Comparison of ENCODE assay signal across 8 cellular contexts in genomic region chr11:78564037-78564888, GRCh38. TPM values are rescaled to one million over a fixed set of nuclear protein-coding genes. Genes with fewer than 3 reads are reported as not detected.
A peak's percentile ranks its signal among the peaks of the same experiment; 100 is the strongest.
DNase-seq lines count a peak whose midpoint lies in the region; ATAC-seq and TF ChIP-seq lines count a peak whose summit lies in the region.

No MANE protein-coding gene starts in this region.

- H3K4me1 ChIP-seq in KMS-11 (ENCODE audit: low read depth, poor library complexity, severe bottlenecking): peaks cover 11% of the 10 kb centered on the region
- peaks cover 31% of the 10 kb centered on the region for H3K4me1 ChIP-seq in mammary epithelial cell (ENCODE audit: insufficient read depth, low read length)
- H3K4me1 ChIP-seq in tibial nerve: peaks cover 0 to 53% (median 26%) of the 10 kb centered on the region in 4 donors

- peak; percentile 55 for TF ChIP-seq CTCF in GM06990 (IDR thresholded peaks at IDR 0.05; ENCODE audit: insufficient read depth, low read length, poor library complexity, severe bottlenecking)
- peak; percentile 87 for TF ChIP-seq CTCF in KMS-11 (conservative IDR thresholded peaks at IDR 0.05; ENCODE audit: low read depth, low read length)
- TF ChIP-seq CTCF in mammary epithelial cell (conservative IDR thresholded peaks at IDR 0.05 in 1 of 2, IDR thresholded peaks at IDR 0.05 in 1 of 2; ENCODE audit: extremely low read depth in 1 of 2, insufficient read depth in 1 of 2, low read depth in 1 of 2, low read length in 2 of 2): peak; percentile 60 to 61
- TF ChIP-seq CTCF in tibial nerve (IDR thresholded peaks at IDR 0.05): peak; percentile 65 to 80 (median 71)

- CTCF ChIA-PET in mammary epithelial cell (lab: Charles Lee; ENCODE audit: low non-redundant PET): interaction anchor here (0.6 to 2.1 kb wide), 4 partner anchors 139 to 376 kb away, joined by 5 to 14 read pairs (median 6); partner anchors contain the start of genes KCTD21 and USP35

- in situ Hi-C loops in mammary epithelial cell (cut with MboI; ENCODE audit: low sequenced_read_pairs in 2 of 2): loop anchor here (10.0 kb wide), 3 partner anchors 149 to 339 kb away; partner anchors contain the start of gene GAB2 (in 2 of the 2)

- H3K4me3 ChIP-seq in GM06990 (replicated peaks; ENCODE audit: low read depth, low read length) (no peak overlapping the region), KMS-11 (IDR thresholded peaks at IDR 0.05; ENCODE audit: insufficient read depth, low read depth, low read length) (no peak overlapping the region), mammary epithelial cell (replicated peaks in 1 of 3; ENCODE audit: insufficient read depth in 1 of 3, low read depth in 2 of 3, low read length in 3 of 3) (no peak overlapping the region), tibial nerve (no peak overlapping the region)

- H3K36me3 ChIP-seq in GM06990 (ENCODE audit: control insufficient read depth, insufficient read depth, low read length) (peaks cover 2% of the 10 kb centered on the region; the same call in 1 of the 2 replicates), KMS-11 (ENCODE audit: insufficient read depth) (no peaks in the 10 kb centered on the region), mammary epithelial cell (ENCODE audit: insufficient read depth, low read length) (peaks cover 18% of the 10 kb centered on the region), tibial nerve (peaks cover 0 to 29% (median 0%) of the 10 kb centered on the region in 3 donors)

- H3K9ac ChIP-seq in KMS-11: no peak overlapping the region
- H3K9ac ChIP-seq in mammary epithelial cell (ENCODE audit: insufficient read depth, low read length): no peak overlapping the region

- ATAC-seq in HG03457 (IDR thresholded peaks at IDR 0.05; ENCODE audit: unreplicated experiment): no peak

- intact Hi-C loops in mammary epithelial cell (cut with micrococcal nuclease): loop anchor here (1.0 to 5.0 kb wide), 3 partner anchors 146 to 417 kb away; no protein-coding TSS in a partner anchor

- 100% methylated on average over 2 of the region's 4 CpGs for WGBS in mammary epithelial cell (ENCODE audit: low coverage, missing lambda C conversion rate)
- 77 to 83% methylated on average over 4 of the region's 4 CpGs for WGBS in tibial nerve, 2 donors

- H3K27me3 ChIP-seq in GM06990 (replicated peaks; ENCODE audit: control insufficient read depth, insufficient read depth, low read length): no peaks in the 10 kb centered on the region
- no peaks in the 10 kb centered on the region for H3K27me3 ChIP-seq in KMS-11 (ENCODE audit: insufficient read depth, low read depth)
- H3K27me3 ChIP-seq in mammary epithelial cell (ENCODE audit: insufficient read depth, low read length): no peaks in the 10 kb centered on the region
- H3K27me3 ChIP-seq in tibial nerve: no peaks in the 10 kb centered on the region

- dilution Hi-C loops in mammary epithelial cell (cut with HindIII; ENCODE audit: low sequenced_read_pairs): no loop called here

- H4K20me1 ChIP-seq in KMS-11 (ENCODE audit: insufficient read depth) (no peaks in the 10 kb centered on the region), mammary epithelial cell (ENCODE audit: insufficient read depth, low read length) (no peaks in the 10 kb centered on the region)

- H3K9me3 ChIP-seq in mammary epithelial cell (replicated peaks; ENCODE audit: insufficient read depth, low read length) (no peaks in the 10 kb centered on the region), tibial nerve (no peaks in the 10 kb centered on the region)

- TF ChIP-seq EP300 in tibial nerve (IDR thresholded peaks at IDR 0.05): no peak

- H3K4me2 ChIP-seq in KMS-11: no peak overlapping the region
- H3K4me2 ChIP-seq in mammary epithelial cell (ENCODE audit: insufficient read depth, low read depth, low read length): no peak overlapping the region

- no peak for TF ChIP-seq POLR2A in tibial nerve (IDR thresholded peaks at IDR 0.05)

- no peak overlapping the region for H3K27ac ChIP-seq in KMS-11
- H3K27ac ChIP-seq in mammary epithelial cell (ENCODE audit: insufficient read depth, low read depth, low read length): no peak overlapping the region
- peak overlapping the region in 2 of 4 donors; percentile 1 to 18 for H3K27ac ChIP-seq in tibial nerve

- DNase-seq in AG08396 (ENCODE audit: low spot score) (peak; percentile 25), GM06990 (ENCODE audit: extremely low read depth, insufficient read length) (peak; percentile 30), RKO (ENCODE audit: low spot score) (peak; percentile 73), mammary epithelial cell (peak; percentile 42), left kidney (ENCODE audit: low read depth, low spot score) (peak; percentile 75), tibial nerve (ENCODE audit: low spot score in 2 of 2) (peak in 1 of 2 donors; percentile 91)

- no TSS peak for BruUV-seq in mammary epithelial cell (replicated peaks; lab: Mats Ljungman, UMichigan)

- H3K79me2 ChIP-seq in KMS-11 (ENCODE audit: insufficient read depth, low read depth) (peaks cover 15% of the 10 kb centered on the region; the same call in 1 of the 2 replicates), mammary epithelial cell (ENCODE audit: insufficient read depth, low read length) (peaks cover 38% of the 10 kb centered on the region)

- no peak overlapping the region for H2AFZ ChIP-seq in KMS-11 (ENCODE audit: low read depth)
- no peak overlapping the region for H2AFZ ChIP-seq in mammary epithelial cell (ENCODE audit: low read depth, low read length)

RNA-seq across cellular contexts. Expression of gene NARS2, which starts 10.4 kb away (rescaled TPM):
- total RNA-seq in mammary epithelial cell (10 to 100 TPM; 21.8 to 22.3 TPM), tibial nerve (10 to 100 TPM; 16.5 to 23.8 (median 19.2) TPM)
- polyA plus RNA-seq in mammary epithelial cell: 12.1 TPM
- 11.3 TPM for polyA minus RNA-seq in mammary epithelial cell
